9 cellular contexts compared by ENCODE assay signal in genomic region chr6:48085131-48085741, GRCh38.
"Had no signal": no experiment of that assay in that cellular context is flagged by ENCODE, and none has a peak within 500 bp of the region (broad histone marks: within the 10 kb centered on the region; RNA-seq: fewer than 3 reads in every experiment).

No MANE protein-coding gene starts in this region.

- H3K4me3 ChIP-seq: GM23248, HAP-1 had no signal

- ATAC-seq: HCT116 had no signal

- H3K4me1 ChIP-seq: HAP-1 had no signal

- H3K27ac ChIP-seq: GM23248, HL-60, KMS-11 had no signal

- H3K9me3 ChIP-seq: HAP-1 had no signal

- DNase-seq: GM23248, GOT3, H7, Karpas-422, KBM-7 had no signal

- H3K36me3 ChIP-seq: HAP-1 had no signal
